ENCODE assay signal across 18 cellular contexts in genomic region chr10:83612746-83613145, GRCh38.
DNase-seq lines count a peak whose midpoint lies in the region; FAIRE-seq and TF ChIP-seq lines count a peak whose summit lies in the region.
"Had no signal": no experiment of that assay in that cellular context is flagged by ENCODE, and none has a peak within 500 bp of the region (broad histone marks: within the 10 kb centered on the region; RNA-seq: fewer than 3 reads in every experiment).

No MANE protein-coding gene starts in this region.

- H3K4me1 Mint-ChIP-seq in astrocyte (ENCODE audit: low read depth, unreplicated experiment) (peaks cover 22% of the 10 kb centered on the region), osteocyte (ENCODE audit: unreplicated experiment) (peaks cover 34% of the 10 kb centered on the region)
- H3K4me1 Mint-ChIP-seq: CD4-positive, CD25-positive, alpha-beta regulatory T cell had no signal

- no peaks in the 10 kb centered on the region for H3K27me3 ChIP-seq in astrocyte (ENCODE audit: insufficient read depth, low read length)
- H3K27me3 ChIP-seq: BLaER1 had no signal

- no peaks in the 10 kb centered on the region for H4K20me1 ChIP-seq in astrocyte (ENCODE audit: insufficient read depth, low read length)
- H4K20me1 ChIP-seq: BLaER1 had no signal

- H3K4me3 ChIP-seq in astrocyte (ENCODE audit: insufficient read depth, low read depth, low read length), result no peak overlapping the region
- H3K4me3 ChIP-seq: BLaER1, GM12878, GM23248 had no signal

- H3K36me3 Mint-ChIP-seq in astrocyte (ENCODE audit: low read depth, unreplicated experiment) (no peaks in the 10 kb centered on the region), osteocyte (ENCODE audit: unreplicated experiment) (peaks cover 4% of the 10 kb centered on the region)
- H3K36me3 Mint-ChIP-seq: CD4-positive, CD25-positive, alpha-beta regulatory T cell; IgD-negative memory B cell had no signal

- H3K27me3 Mint-ChIP-seq in astrocyte (ENCODE audit: low read depth, unreplicated experiment) (no peaks in the 10 kb centered on the region), osteocyte (ENCODE audit: unreplicated experiment) (no peaks in the 10 kb centered on the region)
- H3K27me3 Mint-ChIP-seq: CD4-positive, CD25-positive, alpha-beta regulatory T cell; IgD-negative memory B cell had no signal

- no peak overlapping the region for H3K4me3 Mint-ChIP-seq in astrocyte (ENCODE audit: unreplicated experiment)
- H3K4me3 Mint-ChIP-seq in osteocyte (ENCODE audit: unreplicated experiment), result no peak overlapping the region
- H3K4me3 Mint-ChIP-seq: CD4-positive, CD25-positive, alpha-beta regulatory T cell; IgD-negative memory B cell had no signal

- DNase-seq in DMS53 (lab: John Stamatoyannopoulos, UW), result peak; percentile 13
- DNase-seq in DMS53 treated with DMSO at 0.1 percent for 48 hours (lab: John Stamatoyannopoulos, UW; ENCODE audit: unreplicated experiment), result no peak
- peak; percentile 1 for DNase-seq in HT1080 (ENCODE audit: low read depth)
- peak; percentile 50 for DNase-seq in astrocyte (ENCODE audit: low read depth)
- DNase-seq in osteocyte (ENCODE audit: extremely low spot score, unreplicated experiment), result no peak
- no peak for DNase-seq in superior temporal gyrus (ENCODE audit: extremely low spot score)
- DNase-seq in dermis blood vessel endothelial cell, result no peak
- no peak for DNase-seq in NK-92 treated with Interleukin-12 subunit alpha and Interleukin-12 subunit beta, amount 100 ng/mL, for 24 hours (lab: John Stamatoyannopoulos, UW)
- DNase-seq: AML-193; CD4-positive, CD25-positive, alpha-beta regulatory T cell; DMS79; GM23248 had no signal

- H3K79me2 ChIP-seq in astrocyte (ENCODE audit: insufficient read depth, low read length), result no peaks in the 10 kb centered on the region

- no peaks in the 10 kb centered on the region for H3K36me3 ChIP-seq in astrocyte (ENCODE audit: insufficient read depth, low read length)
- H3K36me3 ChIP-seq: BLaER1 had no signal

- H3K4me1 ChIP-seq in astrocyte (ENCODE audit: insufficient read depth, low read length), result peaks cover 34% of the 10 kb centered on the region
- H3K4me1 ChIP-seq: BLaER1 had no signal

- H2AFZ ChIP-seq in astrocyte (ENCODE audit: low read depth, low read length), result no peak overlapping the region
- H2AFZ ChIP-seq: GM23248 had no signal

- peak overlapping the region; percentile 71 for H3K9ac ChIP-seq in astrocyte (ENCODE audit: low read length)
- H3K9ac ChIP-seq: BLaER1, GM23248 had no signal

- H3K9me3 ChIP-seq in astrocyte (ENCODE audit: insufficient read depth, low read depth, low read length), result no peaks in the 10 kb centered on the region
- H3K9me3 ChIP-seq: BLaER1 had no signal

- no peak for FAIRE-seq in astrocyte (lab: Jason Lieb, UNC)
- FAIRE-seq: GM12878, GM18507, H54 had no signal

- H3K27ac Mint-ChIP-seq in astrocyte (ENCODE audit: unreplicated experiment), result peak overlapping the region; percentile 90
- H3K27ac Mint-ChIP-seq in osteocyte (ENCODE audit: unreplicated experiment), result peak overlapping the region; percentile 83
- H3K27ac Mint-ChIP-seq: CD4-positive, CD25-positive, alpha-beta regulatory T cell; IgD-negative memory B cell had no signal

- H3K9me3 Mint-ChIP-seq in astrocyte (ENCODE audit: unreplicated experiment) (peaks cover 2% of the 10 kb centered on the region), osteocyte (ENCODE audit: unreplicated experiment) (peaks cover 6% of the 10 kb centered on the region)

- H3K4me2 ChIP-seq in astrocyte (ENCODE audit: low read length), result peak overlapping the region; percentile 74
- H3K4me2 ChIP-seq: BLaER1 had no signal

- TF ChIP-seq CTCF in astrocyte (IDR thresholded peaks at IDR 0.05; ENCODE audit: insufficient read depth, low read depth, low read length), result no peak
- no peak for TF ChIP-seq CTCF in osteocyte (IDR thresholded peaks at IDR 0.05)

- H3K27ac ChIP-seq in astrocyte (ENCODE audit: low read depth, low read length), result peak overlapping the region; percentile 95
- H3K27ac ChIP-seq: 22Rv1, BLaER1, GM23248 had no signal

Comparison
In these comparisons a context has a peak if more than half of its experiments do, and no peak if none do; other contexts are left out.
1. DNase-seq: peak in DMS53 (single experiment), HT1080 (single experiment) and astrocyte (single experiment); none in DMS53 treated with DMSO at 0.1 percent for 48 hours (single experiment), osteocyte (single experiment), superior temporal gyrus (single experiment), dermis blood vessel endothelial cell (single experiment) and NK-92 treated with Interleukin-12 subunit alpha and Interleukin-12 subunit beta, amount 100 ng/mL, for 24 hours (single experiment).